ENCODE assay signal across 20 cellular contexts in the genomic region with DNA sequence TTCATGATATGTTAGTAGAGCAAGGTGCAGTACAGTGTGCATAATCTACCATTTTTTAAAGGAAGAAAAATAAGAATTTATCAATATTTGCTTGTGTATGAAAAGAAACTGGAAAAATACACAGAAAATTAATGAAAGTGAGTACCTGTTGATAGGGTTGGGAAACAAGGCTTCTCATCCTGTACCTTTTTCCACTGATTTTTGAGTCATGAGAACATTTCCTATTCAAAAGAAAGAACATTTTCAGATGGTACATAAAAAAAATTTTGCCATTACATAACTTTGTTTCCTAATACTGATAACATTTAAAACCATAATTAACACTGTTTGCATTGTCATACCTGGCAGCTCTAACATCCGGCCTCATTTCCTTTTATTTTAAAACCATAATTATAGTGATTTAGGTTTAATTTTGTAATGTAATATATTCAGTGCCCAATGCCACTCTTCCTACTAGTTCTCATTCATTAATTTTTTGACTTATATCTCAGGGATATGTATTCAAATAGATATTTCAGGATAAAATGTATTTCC. TPM values are rescaled to one million over a fixed set of nuclear protein-coding genes. Genes with fewer than 3 reads are reported as not detected.
A peak's percentile ranks its signal among the peaks of the same experiment; 100 is the strongest.
DNase-seq lines count a peak whose midpoint lies in the region; ATAC-seq and TF ChIP-seq lines count a peak whose summit lies in the region.
"Had no signal": no experiment of that assay in that cellular context is flagged by ENCODE, and none has a peak within 500 bp of the region (broad histone marks: within the 10 kb centered on the region; RNA-seq: fewer than 3 reads in every experiment).

No MANE protein-coding gene starts in this region.

- TF ChIP-seq CTCF in natural killer cell (IDR thresholded peaks at IDR 0.05) (no peak), vagina (IDR thresholded peaks at IDR 0.05) (no peak)

- intact Hi-C loops in natural killer cell (cut with micrococcal nuclease) (no loop called here), vagina (cut with DNase I) (no loop called here)

- no peak overlapping the region for H3K4me3 Mint-ChIP-seq in natural killer cell
- H3K4me3 Mint-ChIP-seq in natural killer cell treated with Interleukin-12 subunit alpha and Interleukin-12 subunit beta and Interleukin-15 and Interleukin-18, amount 100 ng/mL, for 72 hours: no peak overlapping the region
- H3K4me3 Mint-ChIP-seq in activated CD8-positive, alpha-beta T cell treated with anti-CD3 and anti-CD28 coated beads, Interleukin-2, amount 10 ng/mL, durations not matched to agents 7 days and 5 days: no peak overlapping the region
- H3K4me3 Mint-ChIP-seq: activated T-helper 1 cell treated with anti-CD3 and anti-CD28 coated beads, Interleukin-12 subunit alpha, Interleukin-12 subunit beta, Interleukin-2, Interleukin-4 antibody, amounts not matched to agents 30 ng/mL and 10 ng/mL and 1 ng/mL, durations not matched to agents 14 hours and 24 hours and 36 hours had no signal

- H3K9me3 ChIP-seq in muscle layer of duodenum (ENCODE audit: control insufficient read depth in 1 of 2, low read length in 2 of 2): no peaks in the 10 kb centered on the region
- no peaks in the 10 kb centered on the region for H3K9me3 ChIP-seq in vagina
- H3K9me3 ChIP-seq: prostate gland had no signal

- DNase-seq in natural killer cell: no peak
- DNase-seq in natural killer cell treated with Interleukin-12 subunit alpha and Interleukin-12 subunit beta and Interleukin-15 and Interleukin-18, amount 100 ng/mL, for 72 hours (ENCODE audit: low spot score): no peak
- DNase-seq in activated CD8-positive, alpha-beta T cell treated with anti-CD3 and anti-CD28 coated beads, Interleukin-2, amount 10 ng/mL, durations not matched to agents 7 days and 5 days: no peak
- no peak for DNase-seq in vagina (ENCODE audit: extremely low spot score in 2 of 2)
- no peak for DNase-seq in NCI-H1105 treated with DMSO at 0.1 percent for 48 hours (lab: John Stamatoyannopoulos, UW)
- no peak for DNase-seq in SHP77 (lab: John Stamatoyannopoulos, UW)
- no peak for DNase-seq in A172 (ENCODE audit: low spot score)
- DNase-seq: activated CD4-positive, alpha-beta T cell treated with anti-CD3 and anti-CD28 coated beads, Interleukin-2, amount 50 U/mL, for 1 hour; aorta; hypothalamus; Kasumi-1; NK-92 treated with Interleukin-12 subunit alpha and Interleukin-12 subunit beta, amount 100 ng/mL, for 24 hours; SIG-M5; stimulated activated CD4-positive, alpha-beta T cell treated with anti-CD3 and anti-CD28 coated beads, Interleukin-15, amount 100 ng/mL, for 24 hours; T-helper 9 cell had no signal

- POLR2A ChIA-PET in activated CD8-positive, alpha-beta T cell treated with anti-CD3 and anti-CD28 coated beads, Interleukin-2, amount 10 ng/mL, durations not matched to agents 7 days and 5 days (lab: Charles Lee): interaction anchor here (1.8 kb wide), 1 partner anchor 11 kb away, joined by 7 read pairs; the partner anchor contains the start of gene NKTR

- H3K4me3 ChIP-seq in muscle layer of duodenum (ENCODE audit: low read depth in 1 of 2, low read length in 2 of 2) (no peak overlapping the region), vagina (no peak overlapping the region)
- H3K4me3 ChIP-seq: coronary artery, prostate gland had no signal

- CTCF ChIA-PET in activated CD8-positive, alpha-beta T cell treated with anti-CD3 and anti-CD28 coated beads, Interleukin-2, amount 10 ng/mL, durations not matched to agents 7 days and 5 days (lab: Charles Lee): interaction anchor here (1.0 to 7.6 kb wide), 8 partner anchors 9 to 35 kb away, joined by 4 to 69 read pairs (median 8); partner anchors contain the start of gene NKTR

- TF ChIP-seq POLR2A in vagina (IDR thresholded peaks at IDR 0.05): no peak

- H3K36me3 ChIP-seq in muscle layer of duodenum (ENCODE audit: control insufficient read depth in 1 of 2, insufficient read depth in 2 of 2, low read length in 2 of 2): peaks cover 0 to 4% of the 10 kb centered on the region in 2 donors
- H3K36me3 ChIP-seq in vagina: no peaks in the 10 kb centered on the region
- H3K36me3 ChIP-seq: prostate gland had no signal

- no peaks in the 10 kb centered on the region for H3K27me3 Mint-ChIP-seq in natural killer cell (ENCODE audit: low read depth in 2 of 2)
- H3K27me3 Mint-ChIP-seq in natural killer cell treated with Interleukin-12 subunit alpha and Interleukin-12 subunit beta and Interleukin-15 and Interleukin-18, amount 100 ng/mL, for 72 hours: no peaks in the 10 kb centered on the region
- no peaks in the 10 kb centered on the region for H3K27me3 Mint-ChIP-seq in activated CD8-positive, alpha-beta T cell treated with anti-CD3 and anti-CD28 coated beads, Interleukin-2, amount 10 ng/mL, durations not matched to agents 7 days and 5 days (ENCODE audit: low read depth)

- peaks cover 4 to 34% of the 10 kb centered on the region in 2 donors for H3K4me1 ChIP-seq in muscle layer of duodenum (ENCODE audit: control insufficient read depth in 1 of 2, insufficient read depth in 2 of 2, low read length in 2 of 2)
- peaks cover 63% of the 10 kb centered on the region for H3K4me1 ChIP-seq in vagina

- H3K27me3 ChIP-seq in muscle layer of duodenum (ENCODE audit: low read depth, low read length) (no peaks in the 10 kb centered on the region), vagina (no peaks in the 10 kb centered on the region)

- peaks cover 58 to 69% of the 10 kb centered on the region in 2 donors for H3K4me1 Mint-ChIP-seq in natural killer cell
- H3K4me1 Mint-ChIP-seq in natural killer cell treated with Interleukin-12 subunit alpha and Interleukin-12 subunit beta and Interleukin-15 and Interleukin-18, amount 100 ng/mL, for 72 hours (ENCODE audit: low read depth in 2 of 2): peaks cover 36 to 39% of the 10 kb centered on the region in 2 donors
- H3K4me1 Mint-ChIP-seq in activated CD8-positive, alpha-beta T cell treated with anti-CD3 and anti-CD28 coated beads, Interleukin-2, amount 10 ng/mL, durations not matched to agents 7 days and 5 days (ENCODE audit: low read depth): peaks cover 44% of the 10 kb centered on the region

- peak overlapping the region; percentile 52 to 78 for H3K27ac Mint-ChIP-seq in natural killer cell
- H3K27ac Mint-ChIP-seq in natural killer cell treated with Interleukin-12 subunit alpha and Interleukin-12 subunit beta and Interleukin-15 and Interleukin-18, amount 100 ng/mL, for 72 hours: peak overlapping the region in 1 of 2 donors; percentile 67
- H3K27ac Mint-ChIP-seq in activated CD8-positive, alpha-beta T cell treated with anti-CD3 and anti-CD28 coated beads, Interleukin-2, amount 10 ng/mL, durations not matched to agents 7 days and 5 days: peak overlapping the region; percentile 35
- H3K27ac Mint-ChIP-seq: activated T-helper 1 cell treated with anti-CD3 and anti-CD28 coated beads, Interleukin-12 subunit alpha, Interleukin-12 subunit beta, Interleukin-2, Interleukin-4 antibody, amounts not matched to agents 30 ng/mL and 10 ng/mL and 1 ng/mL, durations not matched to agents 14 hours and 24 hours and 36 hours had no signal

- no peaks in the 10 kb centered on the region for H3K9me3 Mint-ChIP-seq in natural killer cell
- H3K9me3 Mint-ChIP-seq in natural killer cell treated with Interleukin-12 subunit alpha and Interleukin-12 subunit beta and Interleukin-15 and Interleukin-18, amount 100 ng/mL, for 72 hours: no peaks in the 10 kb centered on the region
- no peaks in the 10 kb centered on the region for H3K9me3 Mint-ChIP-seq in activated CD8-positive, alpha-beta T cell treated with anti-CD3 and anti-CD28 coated beads, Interleukin-2, amount 10 ng/mL, durations not matched to agents 7 days and 5 days (ENCODE audit: insufficient read depth)
- H3K9me3 Mint-ChIP-seq: activated T-helper 1 cell treated with anti-CD3 and anti-CD28 coated beads, Interleukin-12 subunit alpha, Interleukin-12 subunit beta, Interleukin-2, Interleukin-4 antibody, amounts not matched to agents 30 ng/mL and 10 ng/mL and 1 ng/mL, durations not matched to agents 14 hours and 24 hours and 36 hours had no signal

- no peak for ATAC-seq in natural killer cell
- ATAC-seq in natural killer cell treated with Interleukin-12 subunit alpha and Interleukin-12 subunit beta and Interleukin-15 and Interleukin-18, amount 100 ng/mL, for 72 hours: no peak
- ATAC-seq in activated CD8-positive, alpha-beta T cell treated with anti-CD3 and anti-CD28 coated beads, Interleukin-2, amount 10 ng/mL, durations not matched to agents 7 days and 5 days: no peak
- ATAC-seq: esophagus mucosa had no signal

- peak overlapping the region; percentile 32 for H3K27ac ChIP-seq in muscle layer of duodenum (ENCODE audit: low read length)
- peak overlapping the region; percentile 52 for H3K27ac ChIP-seq in vagina
- H3K27ac ChIP-seq: prostate gland had no signal

- no peaks in the 10 kb centered on the region for H3K36me3 Mint-ChIP-seq in natural killer cell
- H3K36me3 Mint-ChIP-seq in natural killer cell treated with Interleukin-12 subunit alpha and Interleukin-12 subunit beta and Interleukin-15 and Interleukin-18, amount 100 ng/mL, for 72 hours: peaks cover 4% of the 10 kb centered on the region
- H3K36me3 Mint-ChIP-seq in activated CD8-positive, alpha-beta T cell treated with anti-CD3 and anti-CD28 coated beads, Interleukin-2, amount 10 ng/mL, durations not matched to agents 7 days and 5 days (ENCODE audit: low read depth): peaks cover 43% of the 10 kb centered on the region

RNA-seq across cellular contexts. Expression of gene NKTR, which starts 11.7 kb away (rescaled TPM):
- total RNA-seq in natural killer cell (100 to 1,000 TPM; 212 to 252 (median 217) TPM), vagina (128 TPM)
- total RNA-seq in natural killer cell treated with Interleukin-12 subunit alpha and Interleukin-12 subunit beta and Interleukin-15 and Interleukin-18, amount 100 ng/mL, for 72 hours: 100 to 1,000 TPM in 1 of 2 donors, 10 to 100 TPM in 1; 85.4 to 145 TPM
- total RNA-seq in activated CD8-positive, alpha-beta T cell treated with anti-CD3 and anti-CD28 coated beads, Interleukin-2, amount 10 ng/mL, durations not matched to agents 7 days and 5 days: 10 to 100 TPM; 85.9 to 90.3 TPM
- 22.9 and 23.8 TPM in 2 replicates for total RNA-seq in A172 (2014; rRNA removed; shearing (Covaris generic))

RNA-seq across cellular contexts. Expression of gene SS18L2, which starts 21.6 kb away (rescaled TPM):
- total RNA-seq in natural killer cell (10 to 100 TPM; 33.5 to 47.6 (median 33.9) TPM), vagina (19.2 TPM)
- 10 to 100 TPM; 48.5 to 51.5 TPM for total RNA-seq in natural killer cell treated with Interleukin-12 subunit alpha and Interleukin-12 subunit beta and Interleukin-15 and Interleukin-18, amount 100 ng/mL, for 72 hours
- 10 to 100 TPM; 68.6 to 68.7 TPM for total RNA-seq in activated CD8-positive, alpha-beta T cell treated with anti-CD3 and anti-CD28 coated beads, Interleukin-2, amount 10 ng/mL, durations not matched to agents 7 days and 5 days
- 33.2 and 37.8 TPM in 2 replicates for total RNA-seq in A172 (2014; rRNA removed; shearing (Covaris generic))

RNA-seq across cellular contexts. Expression of gene SEC22C, which starts 30.4 kb away (rescaled TPM):
- 10 to 100 TPM; 51.3 to 60.4 (median 55.9) TPM for total RNA-seq in natural killer cell
- 10 to 100 TPM; 47.1 to 49.7 TPM for total RNA-seq in natural killer cell treated with Interleukin-12 subunit alpha and Interleukin-12 subunit beta and Interleukin-15 and Interleukin-18, amount 100 ng/mL, for 72 hours
- 10 to 100 TPM; 49.3 to 51.4 TPM for total RNA-seq in activated CD8-positive, alpha-beta T cell treated with anti-CD3 and anti-CD28 coated beads, Interleukin-2, amount 10 ng/mL, durations not matched to agents 7 days and 5 days
- 27.5 TPM for total RNA-seq in vagina
- 77.4 and 84.5 TPM in 2 replicates for total RNA-seq in A172 (2014; rRNA removed; shearing (Covaris generic))

RNA-seq across cellular contexts. Expression of gene ZBTB47, which starts 41.3 kb away (rescaled TPM):
- total RNA-seq in natural killer cell (1 to 10 TPM; 2.1 to 3.0 (median 3.0) TPM), vagina (47.9 TPM)
- total RNA-seq in natural killer cell treated with Interleukin-12 subunit alpha and Interleukin-12 subunit beta and Interleukin-15 and Interleukin-18, amount 100 ng/mL, for 72 hours: 1 to 10 TPM; 1.9 to 2.7 TPM
- under 1 TPM; 0.18 to 0.34 TPM for total RNA-seq in activated CD8-positive, alpha-beta T cell treated with anti-CD3 and anti-CD28 coated beads, Interleukin-2, amount 10 ng/mL, durations not matched to agents 7 days and 5 days
- 16.7 and 17.9 TPM in 2 replicates for total RNA-seq in A172 (2014; rRNA removed; shearing (Covaris generic))
